19 cellular contexts compared by ENCODE assay signal in the genomic region with DNA sequence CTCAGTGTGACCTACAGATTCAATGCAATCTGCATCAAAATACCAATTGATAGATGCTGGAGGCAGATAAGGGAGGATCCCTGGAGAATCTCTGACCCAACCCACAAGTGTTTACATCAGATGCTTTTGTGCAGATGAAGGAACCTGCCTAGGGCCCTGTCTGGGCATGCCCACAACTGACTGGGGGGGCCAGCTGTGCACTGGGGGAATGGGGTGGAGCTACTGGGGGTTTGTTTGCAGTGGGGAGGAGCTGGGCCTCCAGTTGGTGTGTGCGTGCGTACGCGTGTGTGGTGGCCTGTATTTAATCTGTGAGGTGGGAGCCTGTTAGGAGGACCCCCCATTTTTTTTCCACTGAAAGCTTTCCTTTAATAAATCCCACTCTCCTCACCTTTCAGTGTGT.
"Had no signal": no experiment of that assay in that cellular context is flagged by ENCODE, and none has a peak within 500 bp of the region (broad histone marks: within the 10 kb centered on the region; RNA-seq: fewer than 3 reads in every experiment).

No MANE protein-coding gene starts in this region.

- H3K36me3 ChIP-seq: spleen, tibial artery, upper lobe of left lung, vagina had no signal

- FAIRE-seq: islet of Langerhans had no signal

- H3K36me3 Mint-ChIP-seq: naive thymus-derived CD4-positive, alpha-beta T cell; stimulated activated memory B cell treated with anti-CD40 and anti-IgM and Interleukin-4, amounts not matched to agents 10 μg/mL and 1 μg/mL and 100 μg/mL, for 72 hours had no signal

- H3K9ac ChIP-seq: parathyroid adenoma had no signal

- DNase-seq: erythroblast; foreskin keratinocyte; kidney glomerular epithelial cell; mammary epithelial cell; naive thymus-derived CD4-positive, alpha-beta T cell; nephron progenitor cell; spleen; stimulated activated CD4-positive, alpha-beta T cell treated with anti-CD3 and anti-CD28 coated beads, Interleukin-15, amount 100 ng/mL, for 24 hours; stimulated activated CD4-positive, alpha-beta T cell treated with anti-CD3 and anti-CD28 coated beads, Interleukin-1b, Interleukin-23, amount 100 ng/mL, for 48 hours; stimulated activated CD4-positive, alpha-beta T cell treated with anti-CD3 and anti-CD28 coated beads, Interleukin-4, amount 100 ng/mL, for 24 hours; tibial artery; upper lobe of left lung had no signal

- H2AFZ ChIP-seq: parathyroid adenoma had no signal

- H3K27ac ChIP-seq: foreskin keratinocyte, parathyroid adenoma, spleen, tibial artery, upper lobe of left lung, vagina had no signal

- H3K4me3 ChIP-seq: spleen, tibial artery, upper lobe of left lung, vagina had no signal

- H3K4me3 Mint-ChIP-seq: dendritic cell treated with granulocyte-macrophage colony-stimulating factor and Interleukin-4, amounts not matched to agents 40 ng/mL and 50 ng/mL, for 4 days; naive thymus-derived CD4-positive, alpha-beta T cell; nephron progenitor cell; stimulated activated memory B cell treated with anti-CD40 and anti-IgM and Interleukin-4, amounts not matched to agents 10 μg/mL and 1 μg/mL and 100 μg/mL, for 72 hours; stimulated activated naive CD8-positive, alpha-beta T cell treated with anti-CD3 and anti-CD28 coated beads, Interleukin-15, Interleukin-2, amounts not matched to agents 100 ng/mL and 50 ng/mL, for 24 hours had no signal

- H3K79me2 ChIP-seq: parathyroid adenoma had no signal

- ATAC-seq: foreskin keratinocyte; naive thymus-derived CD4-positive, alpha-beta T cell; sciatic nerve; stimulated activated memory B cell treated with anti-CD40 and anti-IgM and Interleukin-4, amounts not matched to agents 10 μg/mL and 1 μg/mL and 100 μg/mL, for 72 hours had no signal

- H3K27me3 ChIP-seq: foreskin keratinocyte, spleen, tibial artery, upper lobe of left lung, vagina had no signal

- H3K4me1 ChIP-seq: foreskin keratinocyte, parathyroid adenoma, spleen, tibial artery, upper lobe of left lung, vagina had no signal

- H3K9me3 ChIP-seq: tibial artery, vagina had no signal

- H3K27ac Mint-ChIP-seq: dendritic cell treated with granulocyte-macrophage colony-stimulating factor and Interleukin-4, amounts not matched to agents 40 ng/mL and 50 ng/mL, for 4 days; naive thymus-derived CD4-positive, alpha-beta T cell; nephron progenitor cell; stimulated activated memory B cell treated with anti-CD40 and anti-IgM and Interleukin-4, amounts not matched to agents 10 μg/mL and 1 μg/mL and 100 μg/mL, for 72 hours; stimulated activated naive CD8-positive, alpha-beta T cell treated with anti-CD3 and anti-CD28 coated beads, Interleukin-15, Interleukin-2, amounts not matched to agents 100 ng/mL and 50 ng/mL, for 24 hours had no signal

- H3K9me3 Mint-ChIP-seq: stimulated activated memory B cell treated with anti-CD40 and anti-IgM and Interleukin-4, amounts not matched to agents 10 μg/mL and 1 μg/mL and 100 μg/mL, for 72 hours had no signal

- H3K4me1 Mint-ChIP-seq: nephron progenitor cell; stimulated activated memory B cell treated with anti-CD40 and anti-IgM and Interleukin-4, amounts not matched to agents 10 μg/mL and 1 μg/mL and 100 μg/mL, for 72 hours had no signal

- H3K27me3 Mint-ChIP-seq: dendritic cell treated with granulocyte-macrophage colony-stimulating factor and Interleukin-4, amounts not matched to agents 40 ng/mL and 50 ng/mL, for 4 days; stimulated activated naive CD8-positive, alpha-beta T cell treated with anti-CD3 and anti-CD28 coated beads, Interleukin-15, Interleukin-2, amounts not matched to agents 100 ng/mL and 50 ng/mL, for 24 hours had no signal
